8 cellular contexts compared by ENCODE assay signal in genomic region chr11:68213555-68214172, GRCh38. TPM values are rescaled to one million over a fixed set of nuclear protein-coding genes. Genes with fewer than 3 reads are reported as not detected.
A peak's percentile ranks its signal among the peaks of the same experiment; 100 is the strongest.
DNase-seq lines count a peak whose midpoint lies in the region; ATAC-seq, FAIRE-seq and TF ChIP-seq lines count a peak whose summit lies in the region.

No MANE protein-coding gene starts in this region.

- H3K27me3 Mint-ChIP-seq in activated CD4-positive, alpha-beta T cell treated with anti-CD3 and anti-CD28 coated beads, Interleukin-2, amount 10 ng/mL, durations not matched to agents 7 days and 5 days, result peaks cover 21% of the 10 kb centered on the region

- DNase-seq in 8988T, result peak; percentile 87
- DNase-seq in GM18507 (ENCODE audit: extremely low spot score, insufficient read length, low read depth), result peak; percentile 68
- peak; percentile 85 for DNase-seq in NCI-H446 treated with DMSO at 0.1 percent for 48 hours (lab: John Stamatoyannopoulos, UW)
- peak; percentile 76 for DNase-seq in activated CD4-positive, alpha-beta T cell treated with anti-CD3 and anti-CD28 coated beads, Interleukin-2, amount 10 ng/mL, durations not matched to agents 7 days and 5 days
- DNase-seq in coronary artery (ENCODE audit: low spot score), result peak; percentile 85
- peak; percentile 91 for DNase-seq in left lobe of liver (ENCODE audit: low spot score)
- peak; percentile 73 for DNase-seq in stimulated activated CD4-positive, alpha-beta T cell treated with anti-CD3 and anti-CD28 coated beads, Interleukin-1b, Interleukin-23, amount 100 ng/mL, for 4 hours (ENCODE audit: low read depth in 2 of 2)

- no peak for FAIRE-seq in GM18507 (lab: Jason Lieb, UNC)

- H3K27ac Mint-ChIP-seq in activated CD4-positive, alpha-beta T cell treated with anti-CD3 and anti-CD28 coated beads, Interleukin-2, amount 10 ng/mL, durations not matched to agents 7 days and 5 days, result peak overlapping the region; percentile 62

- H3K4me1 Mint-ChIP-seq in activated CD4-positive, alpha-beta T cell treated with anti-CD3 and anti-CD28 coated beads, Interleukin-2, amount 10 ng/mL, durations not matched to agents 7 days and 5 days, result peaks cover 32% of the 10 kb centered on the region

- H3K4me3 ChIP-seq in coronary artery, result peak overlapping the region; percentile 84

- peak overlapping the region; percentile 99 to 100 for H3K27ac ChIP-seq in coronary artery

- ATAC-seq in HG03159 (IDR thresholded peaks at IDR 0.05; ENCODE audit: unreplicated experiment) (peak; percentile 46), left lobe of liver (peak; percentile 74)

- POLR2A ChIA-PET in activated CD4-positive, alpha-beta T cell treated with anti-CD3 and anti-CD28 coated beads, Interleukin-2, amount 10 ng/mL, durations not matched to agents 7 days and 5 days (lab: Charles Lee), result no interaction called here

- no peaks in the 10 kb centered on the region for H3K9me3 Mint-ChIP-seq in activated CD4-positive, alpha-beta T cell treated with anti-CD3 and anti-CD28 coated beads, Interleukin-2, amount 10 ng/mL, durations not matched to agents 7 days and 5 days

- H3K36me3 Mint-ChIP-seq in activated CD4-positive, alpha-beta T cell treated with anti-CD3 and anti-CD28 coated beads, Interleukin-2, amount 10 ng/mL, durations not matched to agents 7 days and 5 days (ENCODE audit: low read depth), result no peaks in the 10 kb centered on the region

- no peak for TF ChIP-seq CTCF in coronary artery (IDR thresholded peaks at IDR 0.05)

- H3K4me3 Mint-ChIP-seq in activated CD4-positive, alpha-beta T cell treated with anti-CD3 and anti-CD28 coated beads, Interleukin-2, amount 10 ng/mL, durations not matched to agents 7 days and 5 days, result peak overlapping the region; percentile 72

- CTCF ChIA-PET in activated CD4-positive, alpha-beta T cell treated with anti-CD3 and anti-CD28 coated beads, Interleukin-2, amount 10 ng/mL, durations not matched to agents 7 days and 5 days (lab: Charles Lee), result no interaction called here

RNA-seq across cellular contexts. Expression of gene KMT5B, which starts 0.6 kb away (rescaled TPM):
- 10 to 100 TPM; 28.1 to 28.5 TPM for total RNA-seq in activated CD4-positive, alpha-beta T cell treated with anti-CD3 and anti-CD28 coated beads, Interleukin-2, amount 10 ng/mL, durations not matched to agents 7 days and 5 days
- total RNA-seq in left lobe of liver, result 19.3 TPM

RNA-seq across cellular contexts. Expression of gene C11orf24, which starts 58.1 kb away (rescaled TPM):
- total RNA-seq in activated CD4-positive, alpha-beta T cell treated with anti-CD3 and anti-CD28 coated beads, Interleukin-2, amount 10 ng/mL, durations not matched to agents 7 days and 5 days, result 10 to 100 TPM; 20.0 to 25.2 TPM
- total RNA-seq in left lobe of liver, result 50.1 TPM

Comparison
In these comparisons a context has a peak if more than half of its experiments do, and no peak if none do; other contexts are left out.
1. Peak in every context shown above with its lines: DNase-seq, ATAC-seq, H3K4me3 ChIP-seq and H3K27ac ChIP-seq.